ENCODE assay signal across 29 cellular contexts in the genomic region with DNA sequence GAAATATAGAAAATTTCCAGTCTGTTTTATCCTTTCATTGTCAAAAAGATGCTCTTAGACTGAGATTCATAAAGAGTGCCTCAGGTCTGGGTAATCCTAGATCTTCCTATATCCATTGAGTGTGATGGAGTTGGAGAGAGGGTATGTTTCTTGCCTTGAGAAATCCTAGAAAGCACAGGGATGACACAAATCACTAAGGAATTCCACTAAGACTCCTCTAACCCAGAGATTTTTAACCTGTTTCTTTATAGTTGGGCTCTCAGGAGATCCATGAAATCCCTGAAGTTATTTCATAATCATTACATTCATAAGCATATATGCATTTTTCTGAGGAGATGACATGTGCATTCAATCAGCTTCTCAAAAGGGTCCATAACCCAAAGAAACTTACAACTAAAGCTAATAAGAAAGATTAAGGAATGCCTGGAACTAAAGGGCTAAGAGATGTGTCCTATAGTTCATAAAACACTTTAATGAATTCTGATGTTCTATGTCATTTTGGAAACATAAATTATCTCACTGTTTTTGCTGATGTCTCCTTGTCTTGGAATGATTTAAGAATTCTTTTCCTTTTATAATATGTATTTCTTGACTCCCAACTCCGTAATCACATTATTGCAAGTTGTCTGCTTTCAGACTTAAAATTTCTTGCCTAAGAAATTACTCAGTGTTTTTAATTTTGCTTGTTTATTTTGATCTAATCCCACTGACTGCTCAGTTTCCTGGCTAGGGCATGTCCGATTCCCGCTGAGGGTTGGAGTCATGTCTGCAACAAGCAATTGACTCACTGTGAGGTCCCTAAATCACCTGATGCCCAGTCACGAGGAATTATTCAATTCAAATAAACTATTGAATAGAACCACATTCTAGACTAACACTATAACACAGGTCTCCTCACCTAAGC. TPM values are rescaled to one million over a fixed set of nuclear protein-coding genes. Genes with fewer than 3 reads are reported as not detected.
DNase-seq lines count a peak whose midpoint lies in the region; ATAC-seq and TF ChIP-seq lines count a peak whose summit lies in the region.
"Had no signal": no experiment of that assay in that cellular context is flagged by ENCODE, and none has a peak within 500 bp of the region (broad histone marks: within the 10 kb centered on the region; RNA-seq: fewer than 3 reads in every experiment).

No MANE protein-coding gene starts in this region.

- peaks cover 3% of the 10 kb centered on the region for H3K4me1 ChIP-seq in foreskin keratinocyte
- H3K4me1 ChIP-seq: A549, heart left ventricle, upper lobe of right lung had no signal

- no peaks in the 10 kb centered on the region for H3K27me3 Mint-ChIP-seq in activated T-helper 1 cell treated with anti-CD3 and anti-CD28 coated beads, Interleukin-12 subunit alpha, Interleukin-12 subunit beta, Interleukin-2, Interleukin-4 antibody, amounts not matched to agents 30 ng/mL and 10 ng/mL and 1 ng/mL, durations not matched to agents 14 hours and 24 hours and 36 hours (ENCODE audit: insufficient read depth)

- no peaks in the 10 kb centered on the region for H3K27me3 ChIP-seq in MG63
- H3K27me3 ChIP-seq in brain microvascular endothelial cell (replicated peaks), result no peaks in the 10 kb centered on the region
- no peaks in the 10 kb centered on the region for H3K27me3 ChIP-seq in foreskin keratinocyte
- H3K27me3 ChIP-seq: upper lobe of right lung had no signal

- ATAC-seq in foreskin keratinocyte, result peak; percentile 89
- no peak for ATAC-seq in HG03045 (IDR thresholded peaks at IDR 0.05; ENCODE audit: unreplicated experiment)
- ATAC-seq in GM21423 (IDR thresholded peaks at IDR 0.05; ENCODE audit: unreplicated experiment), result no peak
- ATAC-seq: activated CD8-positive, alpha-beta T cell treated with anti-CD3 and anti-CD28 coated beads for 36 hours; heart left ventricle; left lobe of liver; upper lobe of right lung had no signal

- peak; percentile 32 for DNase-seq in EH (ENCODE audit: low read depth)
- DNase-seq in MG63, result peak; percentile 70
- peak; percentile 61 for DNase-seq in brain microvascular endothelial cell
- DNase-seq in foreskin keratinocyte, result peak; percentile 46 to 89
- DNase-seq in activated T-helper 1 cell treated with anti-CD3 and anti-CD28 coated beads, Interleukin-12 subunit alpha, Interleukin-12 subunit beta, Interleukin-2, Interleukin-4 antibody, amounts not matched to agents 30 ng/mL and 10 ng/mL and 1 ng/mL, durations not matched to agents 14 hours and 24 hours and 36 hours (ENCODE audit: low spot score), result no peak
- no peak for DNase-seq in NCI-H446 (lab: John Stamatoyannopoulos, UW)
- DNase-seq: activated CD4-positive, CD25-positive, alpha-beta regulatory T cell treated with anti-CD3 and anti-CD28 coated beads, Interleukin-2, amount 50 U/mL, for 72 hours; activated CD8-positive, alpha-beta T cell treated with anti-CD3 and anti-CD28 coated beads for 36 hours; activated effector memory CD4-positive, alpha-beta T cell treated with anti-CD3 and anti-CD28 coated beads, Interleukin-2, amount 50 U/mL, for 16 hours; CD8-positive, alpha-beta memory T cell; DMS153; heart left ventricle; IMR-90; naive B cell; NCI-H1105 treated with DMSO at 0.1 percent for 48 hours; NCI-H2029 treated with DMSO at 0.1 percent for 48 hours; NCI-H345; nucleus accumbens; small intestine; stimulated activated CD4-positive, alpha-beta T cell treated with anti-CD3 and anti-CD28 coated beads, Interleukin-2, amount 100 ng/mL, for 24 hours; upper lobe of right lung had no signal

- no peaks in the 10 kb centered on the region for H3K36me3 Mint-ChIP-seq in activated T-helper 1 cell treated with anti-CD3 and anti-CD28 coated beads, Interleukin-12 subunit alpha, Interleukin-12 subunit beta, Interleukin-2, Interleukin-4 antibody, amounts not matched to agents 30 ng/mL and 10 ng/mL and 1 ng/mL, durations not matched to agents 14 hours and 24 hours and 36 hours (ENCODE audit: low read depth)
- H3K36me3 Mint-ChIP-seq: CD8-positive, alpha-beta memory T cell; naive B cell had no signal

- H3K36me3 ChIP-seq in MG63 (no peaks in the 10 kb centered on the region), brain microvascular endothelial cell (replicated peaks) (no peaks in the 10 kb centered on the region)
- H3K36me3 ChIP-seq: heart left ventricle, upper lobe of right lung had no signal

- no peak overlapping the region for H3K4me3 Mint-ChIP-seq in activated T-helper 1 cell treated with anti-CD3 and anti-CD28 coated beads, Interleukin-12 subunit alpha, Interleukin-12 subunit beta, Interleukin-2, Interleukin-4 antibody, amounts not matched to agents 30 ng/mL and 10 ng/mL and 1 ng/mL, durations not matched to agents 14 hours and 24 hours and 36 hours
- H3K4me3 Mint-ChIP-seq: activated CD8-positive, alpha-beta T cell treated with anti-CD3 and anti-CD28 coated beads for 36 hours; CD8-positive, alpha-beta memory T cell; naive B cell had no signal

- no peaks in the 10 kb centered on the region for H3K9me3 Mint-ChIP-seq in activated T-helper 1 cell treated with anti-CD3 and anti-CD28 coated beads, Interleukin-12 subunit alpha, Interleukin-12 subunit beta, Interleukin-2, Interleukin-4 antibody, amounts not matched to agents 30 ng/mL and 10 ng/mL and 1 ng/mL, durations not matched to agents 14 hours and 24 hours and 36 hours
- H3K9me3 Mint-ChIP-seq: activated CD8-positive, alpha-beta T cell treated with anti-CD3 and anti-CD28 coated beads for 36 hours; CD8-positive, alpha-beta memory T cell had no signal

- in situ Hi-C loops in brain microvascular endothelial cell (cut with HindIII; ENCODE audit: low pct_ligation_motif_present, low sequenced_read_pairs), result no loop called here

- no peaks in the 10 kb centered on the region for H3K4me1 Mint-ChIP-seq in activated T-helper 1 cell treated with anti-CD3 and anti-CD28 coated beads, Interleukin-12 subunit alpha, Interleukin-12 subunit beta, Interleukin-2, Interleukin-4 antibody, amounts not matched to agents 30 ng/mL and 10 ng/mL and 1 ng/mL, durations not matched to agents 14 hours and 24 hours and 36 hours (ENCODE audit: low read depth)
- H3K4me1 Mint-ChIP-seq: CD8-positive, alpha-beta memory T cell; naive B cell had no signal

- H3K27ac Mint-ChIP-seq in activated T-helper 1 cell treated with anti-CD3 and anti-CD28 coated beads, Interleukin-12 subunit alpha, Interleukin-12 subunit beta, Interleukin-2, Interleukin-4 antibody, amounts not matched to agents 30 ng/mL and 10 ng/mL and 1 ng/mL, durations not matched to agents 14 hours and 24 hours and 36 hours, result no peak overlapping the region
- H3K27ac Mint-ChIP-seq: activated CD8-positive, alpha-beta T cell treated with anti-CD3 and anti-CD28 coated beads for 36 hours; CD8-positive, alpha-beta memory T cell; naive B cell had no signal

- intact Hi-C loops in activated T-helper 1 cell treated with anti-CD3 and anti-CD28 coated beads, Interleukin-12 subunit alpha, Interleukin-12 subunit beta, Interleukin-2, Interleukin-4 antibody, amounts not matched to agents 30 ng/mL and 10 ng/mL and 1 ng/mL, durations not matched to agents 14 hours and 24 hours and 36 hours (cut with micrococcal nuclease), result no loop called here

- H3K4me3 ChIP-seq in MG63 (no peak overlapping the region), brain microvascular endothelial cell (ENCODE audit: low read depth, low read length) (no peak overlapping the region)
- H3K4me3 ChIP-seq: A549, coronary artery, heart left ventricle, upper lobe of right lung had no signal

- H3K27ac ChIP-seq in brain microvascular endothelial cell (peak overlapping the region; percentile 48), foreskin keratinocyte (peak overlapping the region; percentile 47)
- H3K27ac ChIP-seq: A549, coronary artery, heart left ventricle, upper lobe of right lung had no signal

- no peaks in the 10 kb centered on the region for H3K9me3 ChIP-seq in MG63
- H3K9me3 ChIP-seq: A549, heart left ventricle, upper lobe of right lung had no signal

- TF ChIP-seq CTCF in brain microvascular endothelial cell (IDR thresholded peaks at IDR 0.05; ENCODE audit: low read depth, low read length, missing control alignments) (no peak), foreskin keratinocyte (conservative IDR thresholded peaks at IDR 0.05) (no peak)

RNA-seq across cellular contexts. Expression of a gene that starts 2.8 kb away (rescaled TPM):
- total RNA-seq in MG63 (2014; rRNA removed; shearing (Covaris generic); ENCODE audit: low replicate concordance), result 2.6 TPM in 1 of 2 replicates, not detected in the other
- total RNA-seq in foreskin keratinocyte, result not detected in 2 replicates
- not detected in 2 replicates for polyA plus RNA-seq in foreskin keratinocyte
- total RNA-seq in activated T-helper 1 cell treated with anti-CD3 and anti-CD28 coated beads, Interleukin-12 subunit alpha, Interleukin-12 subunit beta, Interleukin-2, Interleukin-4 antibody, amounts not matched to agents 30 ng/mL and 10 ng/mL and 1 ng/mL, durations not matched to agents 14 hours and 24 hours and 36 hours, result not detected in 2 replicates
- total RNA-seq: activated CD8-positive, alpha-beta T cell treated with anti-CD3 and anti-CD28 coated beads for 36 hours; CD8-positive, alpha-beta memory T cell; fibroblast of lung; H1; heart left ventricle; IMR-90; left lobe of liver; pulmonary artery endothelial cell; upper lobe of right lung had no signal
- polyA plus RNA-seq: A549; CD8-positive, alpha-beta memory T cell; fibroblast of lung; H1; heart left ventricle; IMR-90; small intestine had no signal

RNA-seq across cellular contexts. Expression of a gene that starts 43.6 kb away (rescaled TPM):
- total RNA-seq in MG63 (2014; rRNA removed; shearing (Covaris generic); ENCODE audit: low replicate concordance), result not detected in 2 replicates
- total RNA-seq in foreskin keratinocyte, result not detected in 2 replicates
- not detected in 2 replicates for polyA plus RNA-seq in foreskin keratinocyte
- total RNA-seq in activated T-helper 1 cell treated with anti-CD3 and anti-CD28 coated beads, Interleukin-12 subunit alpha, Interleukin-12 subunit beta, Interleukin-2, Interleukin-4 antibody, amounts not matched to agents 30 ng/mL and 10 ng/mL and 1 ng/mL, durations not matched to agents 14 hours and 24 hours and 36 hours, result not detected in 2 replicates
- total RNA-seq: activated CD8-positive, alpha-beta T cell treated with anti-CD3 and anti-CD28 coated beads for 36 hours; CD8-positive, alpha-beta memory T cell; fibroblast of lung; H1; heart left ventricle; IMR-90; left lobe of liver; pulmonary artery endothelial cell; upper lobe of right lung had no signal
- polyA plus RNA-seq: A549; CD8-positive, alpha-beta memory T cell; fibroblast of lung; H1; heart left ventricle; IMR-90; small intestine had no signal

Comparison
In these comparisons a context has a peak if more than half of its experiments do, and no peak if none do; other contexts are left out.
1. DNase-seq: peak in EH (single experiment), MG63 (single experiment), brain microvascular endothelial cell (single experiment) and foreskin keratinocyte (2 of 2); none in activated T-helper 1 cell treated with anti-CD3 and anti-CD28 coated beads, Interleukin-12 subunit alpha, Interleukin-12 subunit beta, Interleukin-2, Interleukin-4 antibody, amounts not matched to agents 30 ng/mL and 10 ng/mL and 1 ng/mL, durations not matched to agents 14 hours and 24 hours and 36 hours (single experiment) and NCI-H446 (0 of 2).